ENCODE assay signal across 1 cellular context in genomic region chr13:52011690-52012511, GRCh38.
TF ChIP-seq lines count a peak whose summit lies in the region.

A gene with protein sequence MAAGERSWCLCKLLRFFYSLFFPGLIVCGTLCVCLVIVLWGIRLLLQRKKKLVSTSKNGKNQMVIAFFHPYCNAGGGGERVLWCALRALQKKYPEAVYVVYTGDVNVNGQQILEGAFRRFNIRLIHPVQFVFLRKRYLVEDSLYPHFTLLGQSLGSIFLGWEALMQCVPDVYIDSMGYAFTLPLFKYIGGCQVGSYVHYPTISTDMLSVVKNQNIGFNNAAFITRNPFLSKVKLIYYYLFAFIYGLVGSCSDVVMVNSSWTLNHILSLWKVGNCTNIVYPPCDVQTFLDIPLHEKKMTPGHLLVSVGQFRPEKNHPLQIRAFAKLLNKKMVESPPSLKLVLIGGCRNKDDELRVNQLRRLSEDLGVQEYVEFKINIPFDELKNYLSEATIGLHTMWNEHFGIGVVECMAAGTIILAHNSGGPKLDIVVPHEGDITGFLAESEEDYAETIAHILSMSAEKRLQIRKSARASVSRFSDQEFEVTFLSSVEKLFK (plus strand): TSS chr13:52012398. CDS start chr13:52012419, 21 bp downstream.

TF ChIP-seq in HepG2, 621 proteins besides CTCF, POLR2A, EP300 and RAD21 (continued from another document and continues in another):
- TF ChIP-seq, protein P1, sequence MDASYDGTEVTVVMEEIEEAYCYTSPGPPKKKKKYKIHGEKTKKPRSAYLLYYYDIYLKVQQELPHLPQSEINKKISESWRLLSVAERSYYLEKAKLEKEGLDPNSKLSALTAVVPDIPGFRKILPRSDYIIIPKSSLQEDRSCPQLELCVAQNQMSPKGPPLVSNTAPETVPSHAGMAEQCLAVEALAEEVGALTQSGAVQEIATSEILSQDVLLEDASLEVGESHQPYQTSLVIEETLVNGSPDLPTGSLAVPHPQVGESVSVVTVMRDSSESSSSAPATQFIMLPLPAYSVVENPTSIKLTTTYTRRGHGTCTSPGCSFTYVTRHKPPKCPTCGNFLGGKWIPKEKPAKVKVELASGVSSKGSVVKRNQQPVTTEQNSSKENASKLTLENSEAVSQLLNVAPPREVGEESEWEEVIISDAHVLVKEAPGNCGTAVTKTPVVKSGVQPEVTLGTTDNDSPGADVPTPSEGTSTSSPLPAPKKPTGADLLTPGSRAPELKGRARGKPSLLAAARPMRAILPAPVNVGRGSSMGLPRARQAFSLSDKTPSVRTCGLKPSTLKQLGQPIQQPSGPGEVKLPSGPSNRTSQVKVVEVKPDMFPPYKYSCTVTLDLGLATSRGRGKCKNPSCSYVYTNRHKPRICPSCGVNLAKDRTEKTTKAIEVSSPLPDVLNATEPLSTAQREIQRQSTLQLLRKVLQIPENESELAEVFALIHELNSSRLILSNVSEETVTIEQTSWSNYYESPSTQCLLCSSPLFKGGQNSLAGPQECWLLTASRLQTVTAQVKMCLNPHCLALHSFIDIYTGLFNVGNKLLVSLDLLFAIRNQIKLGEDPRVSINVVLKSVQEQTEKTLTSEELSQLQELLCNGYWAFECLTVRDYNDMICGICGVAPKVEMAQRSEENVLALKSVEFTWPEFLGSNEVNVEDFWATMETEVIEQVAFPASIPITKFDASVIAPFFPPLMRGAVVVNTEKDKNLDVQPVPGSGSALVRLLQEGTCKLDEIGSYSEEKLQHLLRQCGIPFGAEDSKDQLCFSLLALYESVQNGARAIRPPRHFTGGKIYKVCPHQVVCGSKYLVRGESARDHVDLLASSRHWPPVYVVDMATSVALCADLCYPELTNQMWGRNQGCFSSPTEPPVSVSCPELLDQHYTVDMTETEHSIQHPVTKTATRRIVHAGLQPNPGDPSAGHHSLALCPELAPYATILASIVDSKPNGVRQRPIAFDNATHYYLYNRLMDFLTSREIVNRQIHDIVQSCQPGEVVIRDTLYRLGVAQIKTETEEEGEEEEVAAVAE (CRISPR knock-in tag; IDR thresholded peaks at IDR 0.05; ENCODE audit: borderline replicate concordance), result peak; percentile 77; the same call in 1 of the 2 replicates
- no peak for TF ChIP-seq ZSCAN22 (CRISPR knock-in tag; IDR thresholded peaks at IDR 0.05)
- no peak for TF ChIP-seq CSRNP2 (CRISPR knock-in tag; conservative IDR thresholded peaks at IDR 0.05; ENCODE audit: low read depth)
- TF ChIP-seq, protein P2, sequence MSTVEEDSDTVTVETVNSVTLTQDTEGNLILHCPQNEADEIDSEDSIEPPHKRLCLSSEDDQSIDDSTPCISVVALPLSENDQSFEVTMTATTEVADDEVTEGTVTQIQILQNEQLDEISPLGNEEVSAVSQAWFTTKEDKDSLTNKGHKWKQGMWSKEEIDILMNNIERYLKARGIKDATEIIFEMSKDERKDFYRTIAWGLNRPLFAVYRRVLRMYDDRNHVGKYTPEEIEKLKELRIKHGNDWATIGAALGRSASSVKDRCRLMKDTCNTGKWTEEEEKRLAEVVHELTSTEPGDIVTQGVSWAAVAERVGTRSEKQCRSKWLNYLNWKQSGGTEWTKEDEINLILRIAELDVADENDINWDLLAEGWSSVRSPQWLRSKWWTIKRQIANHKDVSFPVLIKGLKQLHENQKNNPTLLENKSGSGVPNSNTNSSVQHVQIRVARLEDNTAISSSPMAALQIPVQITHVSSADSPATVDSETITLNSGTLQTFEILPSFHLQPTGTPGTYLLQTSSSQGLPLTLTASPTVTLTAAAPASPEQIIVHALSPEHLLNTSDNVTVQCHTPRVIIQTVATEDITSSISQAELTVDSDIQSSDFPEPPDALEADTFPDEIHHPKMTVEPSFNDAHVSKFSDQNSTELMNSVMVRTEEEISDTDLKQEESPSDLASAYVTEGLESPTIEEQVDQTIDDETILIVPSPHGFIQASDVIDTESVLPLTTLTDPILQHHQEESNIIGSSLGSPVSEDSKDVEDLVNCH (CRISPR knock-in tag; IDR thresholded peaks at IDR 0.05), result no peak
- peak; percentile 83 for TF ChIP-seq ZNF230 (CRISPR knock-in tag; IDR thresholded peaks at IDR 0.05)
- TF ChIP-seq ZNF687 (CRISPR knock-in tag; IDR thresholded peaks at IDR 0.05), result peak; percentile 96
- TF ChIP-seq ZNF350 (CRISPR knock-in tag; IDR thresholded peaks at IDR 0.05; ENCODE audit: borderline replicate concordance, low read depth), result peak; percentile 84; the same call in 1 of the 2 replicates
- TF ChIP-seq ZNF335 (CRISPR knock-in tag; IDR thresholded peaks at IDR 0.05), result peak; percentile 81
- TF ChIP-seq, protein P3, sequence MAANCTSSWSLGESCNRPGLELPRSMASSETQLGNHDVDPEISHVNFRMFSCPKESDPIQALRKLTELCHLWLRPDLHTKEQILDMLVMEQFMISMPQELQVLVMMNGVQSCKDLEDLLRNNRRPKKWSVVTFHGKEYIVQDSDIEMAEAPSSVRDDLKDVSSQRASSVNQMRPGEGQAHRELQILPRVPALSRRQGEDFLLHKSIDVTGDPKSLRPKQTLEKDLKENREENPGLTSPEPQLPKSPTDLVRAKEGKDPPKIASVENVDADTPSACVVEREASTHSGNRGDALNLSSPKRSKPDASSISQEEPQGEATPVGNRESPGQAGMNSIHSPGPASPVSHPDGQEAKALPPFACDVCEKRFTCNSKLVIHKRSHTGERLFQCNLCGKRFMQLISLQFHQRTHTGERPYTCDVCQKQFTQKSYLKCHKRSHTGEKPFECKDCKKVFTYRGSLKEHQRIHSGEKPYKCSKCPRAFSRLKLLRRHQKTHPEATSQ (CRISPR knock-in tag; IDR thresholded peaks at IDR 0.05; ENCODE audit: borderline replicate concordance), result peak; percentile 96; the same call in 1 of the 2 replicates
- TF ChIP-seq SOX5 (CRISPR knock-in tag; IDR thresholded peaks at IDR 0.05; ENCODE audit: borderline replicate concordance), result peak; percentile 69
- peak; percentile 97 for TF ChIP-seq ERF (CRISPR knock-in tag; IDR thresholded peaks at IDR 0.05)
- TF ChIP-seq POGK (CRISPR knock-in tag; conservative IDR thresholded peaks at IDR 0.05), result peak; percentile 96
- TF ChIP-seq GFI1 (CRISPR knock-in tag; IDR thresholded peaks at IDR 0.05; ENCODE audit: borderline replicate concordance), result peak; percentile 75; the same call in 1 of the 2 replicates
- peak; percentile 78; the same call in 1 of the 2 replicates for TF ChIP-seq ETV6 (CRISPR knock-in tag; conservative IDR thresholded peaks at IDR 0.05)
- peak; percentile 87 for TF ChIP-seq PHF8 (CRISPR knock-in tag; IDR thresholded peaks at IDR 0.05)
- TF ChIP-seq, protein P4, sequence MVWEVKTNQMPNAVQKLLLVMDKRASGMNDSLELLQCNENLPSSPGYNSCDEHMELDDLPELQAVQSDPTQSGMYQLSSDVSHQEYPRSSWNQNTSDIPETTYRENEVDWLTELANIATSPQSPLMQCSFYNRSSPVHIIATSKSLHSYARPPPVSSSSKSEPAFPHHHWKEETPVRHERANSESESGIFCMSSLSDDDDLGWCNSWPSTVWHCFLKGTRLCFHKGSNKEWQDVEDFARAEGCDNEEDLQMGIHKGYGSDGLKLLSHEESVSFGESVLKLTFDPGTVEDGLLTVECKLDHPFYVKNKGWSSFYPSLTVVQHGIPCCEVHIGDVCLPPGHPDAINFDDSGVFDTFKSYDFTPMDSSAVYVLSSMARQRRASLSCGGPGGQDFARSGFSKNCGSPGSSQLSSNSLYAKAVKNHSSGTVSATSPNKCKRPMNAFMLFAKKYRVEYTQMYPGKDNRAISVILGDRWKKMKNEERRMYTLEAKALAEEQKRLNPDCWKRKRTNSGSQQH (CRISPR knock-in tag; IDR thresholded peaks at IDR 0.05; ENCODE audit: low read depth), result no peak
- TF ChIP-seq, protein P5, sequence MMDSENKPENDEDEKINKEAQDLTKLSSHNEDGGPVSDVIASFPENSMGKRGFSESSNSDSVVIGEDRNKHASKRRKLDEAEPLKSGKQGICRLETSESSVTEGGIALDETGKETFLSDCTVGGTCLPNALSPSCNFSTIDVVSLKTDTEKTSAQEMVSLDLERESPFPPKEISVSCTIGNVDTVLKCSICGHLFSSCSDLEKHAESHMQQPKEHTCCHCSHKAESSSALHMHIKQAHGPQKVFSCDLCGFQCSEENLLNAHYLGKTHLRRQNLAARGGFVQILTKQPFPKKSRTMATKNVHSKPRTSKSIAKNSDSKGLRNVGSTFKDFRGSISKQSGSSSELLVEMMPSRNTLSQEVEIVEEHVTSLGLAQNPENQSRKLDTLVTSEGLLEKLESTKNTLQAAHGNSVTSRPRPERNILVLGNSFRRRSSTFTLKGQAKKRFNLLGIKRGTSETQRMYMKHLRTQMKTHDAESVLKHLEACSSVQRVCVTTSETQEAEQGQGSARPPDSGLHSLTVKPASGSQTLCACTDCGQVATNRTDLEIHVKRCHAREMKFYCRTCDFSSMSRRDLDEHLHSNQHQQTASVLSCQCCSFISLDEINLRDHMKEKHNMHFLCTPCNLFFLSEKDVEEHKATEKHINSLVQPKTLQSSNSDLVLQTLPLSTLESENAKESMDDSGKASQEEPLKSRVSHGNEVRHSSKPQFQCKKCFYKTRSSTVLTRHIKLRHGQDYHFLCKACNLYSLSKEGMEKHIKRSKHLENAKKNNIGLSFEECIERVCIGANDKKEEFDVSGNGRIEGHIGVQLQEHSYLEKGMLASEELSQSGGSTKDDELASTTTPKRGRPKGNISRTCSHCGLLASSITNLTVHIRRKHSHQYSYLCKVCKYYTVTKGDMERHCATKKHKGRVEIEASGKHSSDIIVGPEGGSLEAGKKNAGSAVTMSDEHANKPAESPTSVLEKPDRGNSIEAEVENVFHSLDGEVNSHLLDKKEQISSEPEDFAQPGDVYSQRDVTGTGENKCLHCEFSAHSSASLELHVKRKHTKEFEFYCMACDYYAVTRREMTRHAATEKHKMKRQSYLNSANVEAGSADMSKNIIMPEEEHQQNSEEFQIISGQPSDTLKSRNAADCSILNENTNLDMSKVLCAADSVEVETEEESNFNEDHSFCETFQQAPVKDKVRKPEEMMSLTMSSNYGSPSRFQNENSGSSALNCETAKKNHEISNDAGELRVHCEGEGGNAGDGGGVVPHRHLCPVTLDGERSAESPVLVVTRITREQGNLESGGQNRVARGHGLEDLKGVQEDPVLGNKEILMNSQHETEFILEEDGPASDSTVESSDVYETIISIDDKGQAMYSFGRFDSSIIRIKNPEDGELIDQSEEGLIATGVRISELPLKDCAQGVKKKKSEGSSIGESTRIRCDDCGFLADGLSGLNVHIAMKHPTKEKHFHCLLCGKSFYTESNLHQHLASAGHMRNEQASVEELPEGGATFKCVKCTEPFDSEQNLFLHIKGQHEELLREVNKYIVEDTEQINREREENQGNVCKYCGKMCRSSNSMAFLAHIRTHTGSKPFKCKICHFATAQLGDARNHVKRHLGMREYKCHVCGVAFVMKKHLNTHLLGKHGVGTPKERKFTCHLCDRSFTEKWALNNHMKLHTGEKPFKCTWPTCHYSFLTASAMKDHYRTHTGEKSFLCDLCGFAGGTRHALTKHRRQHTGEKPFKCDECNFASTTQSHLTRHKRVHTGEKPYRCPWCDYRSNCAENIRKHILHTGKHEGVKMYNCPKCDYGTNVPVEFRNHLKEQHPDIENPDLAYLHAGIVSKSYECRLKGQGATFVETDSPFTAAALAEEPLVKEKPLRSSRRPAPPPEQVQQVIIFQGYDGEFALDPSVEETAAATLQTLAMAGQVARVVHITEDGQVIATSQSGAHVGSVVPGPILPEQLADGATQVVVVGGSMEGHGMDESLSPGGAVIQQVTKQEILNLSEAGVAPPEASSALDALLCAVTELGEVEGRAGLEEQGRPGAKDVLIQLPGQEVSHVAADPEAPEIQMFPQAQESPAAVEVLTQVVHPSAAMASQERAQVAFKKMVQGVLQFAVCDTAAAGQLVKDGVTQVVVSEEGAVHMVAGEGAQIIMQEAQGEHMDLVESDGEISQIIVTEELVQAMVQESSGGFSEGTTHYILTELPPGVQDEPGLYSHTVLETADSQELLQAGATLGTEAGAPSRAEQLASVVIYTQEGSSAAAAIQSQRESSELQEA (CRISPR knock-in tag; IDR thresholded peaks at IDR 0.05; ENCODE audit: not compliant biosample characterization), result peak; percentile 55
- TF ChIP-seq SMC3 (IDR thresholded peaks at IDR 0.05; ENCODE audit: low read length), result no peak; the same call in 1 of the 2 replicates
- peak; percentile 64; the same call in 1 of the 2 replicates for TF ChIP-seq ZNF83 (CRISPR knock-in tag; IDR thresholded peaks at IDR 0.05; ENCODE audit: borderline replicate concordance)
